In the genomic region with DNA sequence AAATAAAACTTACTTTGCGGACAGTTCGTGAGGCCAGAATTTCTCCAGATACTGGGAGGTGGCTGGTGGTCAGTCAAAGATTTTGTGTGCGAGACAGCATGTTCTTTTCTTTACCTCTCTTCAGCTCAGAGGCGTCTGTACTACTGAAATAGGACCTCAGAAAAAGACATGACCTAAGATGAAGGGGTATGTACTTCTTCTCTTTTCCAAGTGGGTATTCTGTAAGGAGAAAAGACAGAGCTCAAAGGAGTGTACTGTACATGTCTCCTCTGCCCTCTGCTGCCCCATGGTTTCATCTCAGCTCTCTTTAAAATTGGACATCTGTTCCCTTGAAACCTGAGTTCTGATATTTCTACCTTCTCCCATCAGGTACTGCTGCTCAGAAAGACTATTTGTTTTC, we compare ENCODE assay signal across 13 cellular contexts. TPM values are rescaled to one million over a fixed set of nuclear protein-coding genes. Genes with fewer than 3 reads are reported as not detected.
A peak's percentile ranks its signal among the peaks of the same experiment; 100 is the strongest.
DNase-seq lines count a peak whose midpoint lies in the region; ATAC-seq, FAIRE-seq and TF ChIP-seq lines count a peak whose summit lies in the region.
"Had no signal": no experiment of that assay in that cellular context is flagged by ENCODE, and none has a peak within 500 bp of the region (broad histone marks: within the 10 kb centered on the region; RNA-seq: fewer than 3 reads in every experiment).

No MANE protein-coding gene starts in this region.

- H3K9me2 ChIP-seq in Loucy (replicated peaks; ENCODE audit: low read depth, low read length), result no peaks in the 10 kb centered on the region

- CTCF ChIA-PET in AG04450 (lab: Charles Lee), result interaction anchor here (0.6 to 2.5 kb wide), 5 partner anchors 57 to 483 kb away, joined by 4 to 12 read pairs (median 6); no protein-coding TSS in a partner anchor

- TF ChIP-seq CTCF in AG04450 (IDR thresholded peaks at IDR 0.05; ENCODE audit: low read depth, low read length) (0 out of 2 replicates have a peak, but pooled peaks have one; percentile 18), Loucy (conservative IDR thresholded peaks at IDR 0.05; ENCODE audit: low read length) (peak; percentile 19; the same call in 1 of the 2 replicates), epithelial cell of proximal tubule (conservative IDR thresholded peaks at IDR 0.05; ENCODE audit: low read depth, low read length) (peak; percentile 13)

- peaks cover 74% of the 10 kb centered on the region for H3K79me2 ChIP-seq in Loucy (ENCODE audit: insufficient read depth, low read length)

- no peak overlapping the region for H3K4me2 ChIP-seq in Loucy (ENCODE audit: low read depth, low read length, poor library complexity, severe bottlenecking)

- H3K9me3 Mint-ChIP-seq in naive thymus-derived CD8-positive, alpha-beta T cell, result peaks cover 0 to 4% (median 0%) of the 10 kb centered on the region in 9 donors

- H3K27me3 ChIP-seq in AG04450 (ENCODE audit: control insufficient read depth, insufficient read depth, low read length) (no peaks in the 10 kb centered on the region), Loucy (ENCODE audit: insufficient read depth, low read length, poor library complexity, severe bottlenecking) (no peaks in the 10 kb centered on the region)
- H3K27me3 ChIP-seq: BLaER1 treated with 17β-estradiol and CSF1 and Interleukin-3, amounts not matched to agents 10 nM and 100 nM had no signal

- H3K36me3 Mint-ChIP-seq in naive thymus-derived CD8-positive, alpha-beta T cell, result no peaks in the 10 kb centered on the region

- H3K4me1 Mint-ChIP-seq in naive thymus-derived CD8-positive, alpha-beta T cell, result peaks cover 40 to 96% (median 90%) of the 10 kb centered on the region in 4 donors

- peak overlapping the region in 9 of 10 donors; percentile 23 to 95 (median 85) for H3K27ac Mint-ChIP-seq in naive thymus-derived CD8-positive, alpha-beta T cell

- H3F3A ChIP-seq in Loucy (ENCODE audit: low read depth), result no peaks in the 10 kb centered on the region

- H3K9ac ChIP-seq in Loucy (ENCODE audit: low read depth, low read length, poor library complexity, severe bottlenecking), result no peak overlapping the region
- H3K9ac ChIP-seq: BLaER1 treated with 17β-estradiol and CSF1 and Interleukin-3, amounts not matched to agents 10 nM and 100 nM had no signal

- peak overlapping the region in 2 of 10 donors; percentile 3 to 5 for H3K4me3 Mint-ChIP-seq in naive thymus-derived CD8-positive, alpha-beta T cell

- H3K9me3 ChIP-seq in AG04450 (ENCODE audit: control insufficient read depth, insufficient read depth, low read length) (peaks cover 3% of the 10 kb centered on the region; the same call in 1 of the 2 replicates), Loucy (ENCODE audit: insufficient read depth, low read depth, low read length) (no peaks in the 10 kb centered on the region)

- FAIRE-seq in GM19239 (lab: Jason Lieb, UNC), result no peak
- FAIRE-seq: small intestine had no signal

- H3K27me3 Mint-ChIP-seq in naive thymus-derived CD8-positive, alpha-beta T cell, result no peaks in the 10 kb centered on the region

- H3K4me3 ChIP-seq in AG04450 (ENCODE audit: low read depth, low read length), result peak overlapping the region; percentile 45
- H3K4me3 ChIP-seq in Loucy (ENCODE audit: low read length, poor library complexity, severe bottlenecking), result no peak overlapping the region
- no peak overlapping the region for H3K4me3 ChIP-seq in epithelial cell of proximal tubule (ENCODE audit: low read depth, low read length)
- H3K4me3 ChIP-seq: BLaER1 treated with 17β-estradiol and CSF1 and Interleukin-3, amounts not matched to agents 10 nM and 100 nM had no signal

- no peak overlapping the region for H2AFZ ChIP-seq in Loucy (ENCODE audit: low read length)

- POLR2A ChIA-PET in AG04450 (lab: Yijun Ruan, JAX), result interaction anchor here (0.5 to 2.4 kb wide), 14 partner anchors 8 to 249 kb away, joined by 3 to 25 read pairs (median 3); a partner anchor contains a TSS
- POLR2A ChIA-PET in naive thymus-derived CD8-positive, alpha-beta T cell (lab: Charles Lee), result interaction anchor here (1.0 to 5.9 kb wide), 8 partner anchors 10 to 52 kb away, joined by 3 to 29 read pairs (median 3); a partner anchor contains a TSS

- H3K36me3 ChIP-seq in Loucy (ENCODE audit: insufficient read depth, low read length), result peaks cover 3% of the 10 kb centered on the region; the same call in 1 of the 2 replicates

- DNase-seq in AG04450 (ENCODE audit: low read depth, low spot score) (no peak), epithelial cell of proximal tubule (ENCODE audit: low read depth) (no peak), GM19239 (ENCODE audit: insufficient read length, low spot score) (no peak), T-helper 9 cell (no peak)
- no peak for DNase-seq in naive thymus-derived CD8-positive, alpha-beta T cell
- DNase-seq in activated CD8-positive, alpha-beta memory T cell treated with anti-CD3 and anti-CD28 coated beads for 24 hours, result no peak
- DNase-seq: effector memory CD4-positive, alpha-beta T cell; NCI-H446; small intestine; T1000 had no signal

- H4K20me1 ChIP-seq in Loucy (ENCODE audit: insufficient read depth, low read length, poor library complexity, severe bottlenecking), result no peaks in the 10 kb centered on the region

- peaks cover 72% of the 10 kb centered on the region for H3K4me1 ChIP-seq in Loucy (ENCODE audit: insufficient read depth, low read length, poor library complexity, severe bottlenecking)

- peak overlapping the region; percentile 96 for H3K27ac ChIP-seq in AG04450 (ENCODE audit: low read depth, low read length)
- H3K27ac ChIP-seq: BLaER1 treated with 17β-estradiol and CSF1 and Interleukin-3, amounts not matched to agents 10 nM and 100 nM had no signal

- no peak for ATAC-seq in naive thymus-derived CD8-positive, alpha-beta T cell
- ATAC-seq in GM21447 (IDR thresholded peaks at IDR 0.05; ENCODE audit: unreplicated experiment), result no peak

RNA-seq across cellular contexts. Expression of a gene that starts 38.1 kb away (rescaled TPM):
- 598 and 728 TPM in 2 replicates for polyA plus RNA-seq in AG04450 (2011; rRNA removed)
- 461 and 647 TPM in 2 replicates for polyA minus RNA-seq in AG04450 (2011; rRNA and poly(A)+ RNA removed)
- total RNA-seq in epithelial cell of proximal tubule, result 86.7 and 109 TPM in 2 replicates
- total RNA-seq in naive thymus-derived CD8-positive, alpha-beta T cell, result 10 to 100 TPM; 50.7 to 56.7 TPM
- polyA plus RNA-seq in naive thymus-derived CD8-positive, alpha-beta T cell, result 10 to 100 TPM; 44.8 to 49.5 (median 46.0) TPM
